In genomic region chr5:60843693-60844428, GRCh38 we compare ENCODE assay signal across 8 cellular contexts. TPM values are rescaled to one million over a fixed set of nuclear protein-coding genes. Genes with fewer than 3 reads are reported as not detected.
DNase-seq lines count a peak whose midpoint lies in the region; ATAC-seq and TF ChIP-seq lines count a peak whose summit lies in the region.

Gene ELOVL7, minus strand, starts transcription at chr5:60844269. Its CDS starts 56,872 bp downstream, at chr5:60787397.

- DNase-seq in NCI-H345 (lab: John Stamatoyannopoulos, UW) (peak; percentile 89), fibroblast of mammary gland (ENCODE audit: low read depth) (peak; percentile 19)
- DNase-seq in activated CD8-positive, alpha-beta memory T cell treated with anti-CD3 and anti-CD28 coated beads, Interleukin-2, amount 10 ng/mL, durations not matched to agents 7 days and 5 days = peak; percentile 76

- no peak within 1 kb of the TSS for H3K27ac ChIP-seq in BLaER1 treated with 17β-estradiol and CSF1 and Interleukin-3, amounts not matched to agents 10 nM and 100 nM
- H3K27ac ChIP-seq in thymus (ENCODE audit: low read depth) = no peak within 1 kb of the TSS

- no peaks in the 10 kb centered on the region for H3K9me3 Mint-ChIP-seq in activated CD8-positive, alpha-beta memory T cell treated with anti-CD3 and anti-CD28 coated beads, Interleukin-2, amount 10 ng/mL, durations not matched to agents 7 days and 5 days (ENCODE audit: low read depth)
- no peaks in the 10 kb centered on the region for H3K9me3 Mint-ChIP-seq in nephron

- no peaks in the 10 kb centered on the region for H3K9me3 ChIP-seq in BLaER1 treated with 17β-estradiol and CSF1 and Interleukin-3, amounts not matched to agents 10 nM and 100 nM (replicated peaks in 1 of 11)
- no peaks in the 10 kb centered on the region for H3K9me3 ChIP-seq in thymus (ENCODE audit: control insufficient read depth)

- ATAC-seq in GM18909 (IDR thresholded peaks at IDR 0.05; ENCODE audit: poor library complexity, unreplicated experiment) (peak; percentile 92), HG03097 (IDR thresholded peaks at IDR 0.05; ENCODE audit: low FRiP score, unreplicated experiment) (peak; percentile 88)
- peak; percentile 94 for ATAC-seq in activated CD8-positive, alpha-beta memory T cell treated with anti-CD3 and anti-CD28 coated beads, Interleukin-2, amount 10 ng/mL, durations not matched to agents 7 days and 5 days

- no peak within 1 kb of the TSS for H3K27ac Mint-ChIP-seq in activated CD8-positive, alpha-beta memory T cell treated with anti-CD3 and anti-CD28 coated beads, Interleukin-2, amount 10 ng/mL, durations not matched to agents 7 days and 5 days
- H3K27ac Mint-ChIP-seq in nephron = peak within 1 kb of the TSS in 2 of 3 experiments; percentile 29 to 45

- H3K4me3 ChIP-seq in BLaER1 treated with 17β-estradiol and CSF1 and Interleukin-3, amounts not matched to agents 10 nM and 100 nM = peak within 1 kb of the TSS; percentile 67 to 82 (median 74)
- H3K4me3 ChIP-seq in fibroblast of mammary gland (ENCODE audit: control insufficient read depth, low read depth, low read length) = peak within 1 kb of the TSS; percentile 46
- H3K4me3 ChIP-seq in thymus (ENCODE audit: low read length) = peak within 1 kb of the TSS; percentile 62

- TF ChIP-seq CTCF in fibroblast of mammary gland (conservative IDR thresholded peaks at IDR 0.05; ENCODE audit: control insufficient read depth, insufficient read depth, low read depth, low read length) = no peak
- TF ChIP-seq CTCF in nephron (IDR thresholded peaks at IDR 0.05; ENCODE audit: unreplicated experiment in 3 of 3) = peak in 2 of 3 experiments; percentile 38 to 40

- peak within 1 kb of the TSS; percentile 48 to 75 (median 66); a peak in 21 of 22 replicates for H3K9ac ChIP-seq in BLaER1 treated with 17β-estradiol and CSF1 and Interleukin-3, amounts not matched to agents 10 nM and 100 nM

- peaks cover 0 to 13% (median 10%) of the 10 kb centered on the region in 10 experiments; a peak in 11 of 20 replicates for H3K4me1 ChIP-seq in BLaER1 treated with 17β-estradiol and CSF1 and Interleukin-3, amounts not matched to agents 10 nM and 100 nM
- peaks cover 5% of the 10 kb centered on the region for H3K4me1 ChIP-seq in thymus (ENCODE audit: control insufficient read depth, insufficient read depth, low read length)

- H3K4me3 Mint-ChIP-seq in activated CD8-positive, alpha-beta memory T cell treated with anti-CD3 and anti-CD28 coated beads, Interleukin-2, amount 10 ng/mL, durations not matched to agents 7 days and 5 days = peak within 1 kb of the TSS; percentile 75
- peak within 1 kb of the TSS; percentile 79 to 90 (median 89) for H3K4me3 Mint-ChIP-seq in nephron

- CTCF ChIA-PET in activated CD8-positive, alpha-beta memory T cell treated with anti-CD3 and anti-CD28 coated beads, Interleukin-2, amount 10 ng/mL, durations not matched to agents 7 days and 5 days (lab: Charles Lee) = interaction anchor here (1.5 to 1.6 kb wide), 2 partner anchors 17 to 144 kb away, joined by 3 to 6 read pairs; partner anchors contain the start of gene DEPDC1B

- H3K36me3 Mint-ChIP-seq in activated CD8-positive, alpha-beta memory T cell treated with anti-CD3 and anti-CD28 coated beads, Interleukin-2, amount 10 ng/mL, durations not matched to agents 7 days and 5 days = no peaks in the 10 kb centered on the region
- no peaks in the 10 kb centered on the region for H3K36me3 Mint-ChIP-seq in nephron (ENCODE audit: low read depth)

- peaks cover 33 to 46% (median 40%) of the 10 kb centered on the region in 11 experiments for H3K27me3 ChIP-seq in BLaER1 treated with 17β-estradiol and CSF1 and Interleukin-3, amounts not matched to agents 10 nM and 100 nM
- peaks cover 33% of the 10 kb centered on the region for H3K27me3 ChIP-seq in thymus (ENCODE audit: control insufficient read depth, insufficient read depth)

- H4K20me1 ChIP-seq in BLaER1 treated with 17β-estradiol and CSF1 and Interleukin-3, amounts not matched to agents 10 nM and 100 nM = peaks cover 0 to 21% (median 4%) of the 10 kb centered on the region in 11 experiments; a peak in 8 of 22 replicates

- under 1% methylated on average over 98 of the region's 98 CpGs for WGBS in thymus

- no peaks in the 10 kb centered on the region for H3K36me3 ChIP-seq in BLaER1 treated with 17β-estradiol and CSF1 and Interleukin-3, amounts not matched to agents 10 nM and 100 nM
- H3K36me3 ChIP-seq in thymus (ENCODE audit: control insufficient read depth, insufficient read depth) = no peaks in the 10 kb centered on the region

- H3K27me3 Mint-ChIP-seq in activated CD8-positive, alpha-beta memory T cell treated with anti-CD3 and anti-CD28 coated beads, Interleukin-2, amount 10 ng/mL, durations not matched to agents 7 days and 5 days = peaks cover 61% of the 10 kb centered on the region
- H3K27me3 Mint-ChIP-seq in nephron (ENCODE audit: low read depth) = peaks cover 65% of the 10 kb centered on the region

- H3K4me1 Mint-ChIP-seq in activated CD8-positive, alpha-beta memory T cell treated with anti-CD3 and anti-CD28 coated beads, Interleukin-2, amount 10 ng/mL, durations not matched to agents 7 days and 5 days = peaks cover 14% of the 10 kb centered on the region
- H3K4me1 Mint-ChIP-seq in nephron = peaks cover 11% of the 10 kb centered on the region

- H3K4me2 ChIP-seq in BLaER1 treated with 17β-estradiol and CSF1 and Interleukin-3, amounts not matched to agents 10 nM and 100 nM = peak within 1 kb of the TSS; percentile 91 to 99 (median 97)

RNA-seq across cellular contexts. Expression of gene ELOVL7, which starts in this region (rescaled TPM):
- total RNA-seq in activated CD8-positive, alpha-beta memory T cell treated with anti-CD3 and anti-CD28 coated beads, Interleukin-2, amount 10 ng/mL, durations not matched to agents 7 days and 5 days = under 1 TPM; 0.44 to 0.87 TPM
- polyA plus RNA-seq in thymus = 5.4 TPM

Comparison
In these comparisons a context has a peak if more than half of its experiments do, and no peak if none do; other contexts are left out.
1. Peak in DNase-seq and ATAC-seq in activated CD8-positive, alpha-beta memory T cell treated with anti-CD3 and anti-CD28 coated beads, Interleukin-2, amount 10 ng/mL, durations not matched to agents 7 days and 5 days; RNA of the gene not detected or under 1 TPM.
2. DNase-seq: peak in every context shown above with its lines; median percentile 89 in NCI-H345; 76 in activated CD8-positive, alpha-beta memory T cell treated with anti-CD3 and anti-CD28 coated beads, Interleukin-2, amount 10 ng/mL, durations not matched to agents 7 days and 5 days; 19 in fibroblast of mammary gland.